1 cellular context compared by ENCODE assay signal in genomic region chr21:35559128-35559831, GRCh38.
TF ChIP-seq lines count a peak whose summit lies in the region.

No MANE protein-coding gene starts in this region.

TF ChIP-seq in GM23338, 12 proteins besides CTCF, POLR2A, EP300 and RAD21 (continued from another document):
- no peak for TF ChIP-seq ZNF462 (CRISPR knock-in tag; IDR thresholded peaks at IDR 0.05)
- no peak for TF ChIP-seq NANOG (IDR thresholded peaks at IDR 0.05; ENCODE audit: borderline replicate concordance)
- no peak for TF ChIP-seq EZH2 (IDR thresholded peaks at IDR 0.05; ENCODE audit: low read depth, unreplicated experiment)
- TF ChIP-seq ETS1 (IDR thresholded peaks at IDR 0.05): no peak
- TF ChIP-seq REST (IDR thresholded peaks at IDR 0.05; ENCODE audit: unreplicated experiment): no peak
- TF ChIP-seq STAT1 (IDR thresholded peaks at IDR 0.05; ENCODE audit: unreplicated experiment): no peak
- no peak for TF ChIP-seq ZNF331 (CRISPR knock-in tag; IDR thresholded peaks at IDR 0.05; ENCODE audit: low read depth)
- no peak for TF ChIP-seq EZH2phosphoT487 (IDR thresholded peaks at IDR 0.05; ENCODE audit: unreplicated experiment)
TF ChIP-seq in GM23338: peak in this region for 0.
